In genomic region chr2:18219676-18220075, GRCh38 we compare ENCODE assay signal across 19 cellular contexts.
A peak's percentile ranks its signal among the peaks of the same experiment; 100 is the strongest.
DNase-seq lines count a peak whose midpoint lies in the region; ATAC-seq, FAIRE-seq and TF ChIP-seq lines count a peak whose summit lies in the region.
"Had no signal": no experiment of that assay in that cellular context is flagged by ENCODE, and none has a peak within 500 bp of the region (broad histone marks: within the 10 kb centered on the region; RNA-seq: fewer than 3 reads in every experiment).

No MANE protein-coding gene starts in this region.

- H3K27me3 ChIP-seq in bronchial epithelial cell (ENCODE audit: control insufficient read depth, insufficient read depth, low read length) (no peaks in the 10 kb centered on the region), lower lobe of right lung (ENCODE audit: low read depth) (no peaks in the 10 kb centered on the region)
- H3K27me3 ChIP-seq: BLaER1 had no signal

- DNase-seq in AG09309 (ENCODE audit: low read depth) = no peak
- DNase-seq in LHCN-M2 (ENCODE audit: low read depth) = peak; percentile 3
- peak; percentile 17 for DNase-seq in bronchial epithelial cell (ENCODE audit: low read depth)
- no peak for DNase-seq in lower lobe of right lung
- DNase-seq in medulla oblongata (ENCODE audit: extremely low spot score) = no peak
- DNase-seq in UCSD-AML1 (lab: John Stamatoyannopoulos, UW; ENCODE audit: unreplicated experiment) = no peak
- DNase-seq: activated CD4-positive, alpha-beta T cell treated with anti-CD3 and anti-CD28 coated beads for 48 hours; activated naive CD4-positive, alpha-beta T cell; effector CD8-positive, alpha-beta T cell; GF-D8; left ventricle myocardium superior; naive thymus-derived CD4-positive, alpha-beta T cell; NCI-H1092 treated with DMSO at 0.1 percent for 48 hours; NCI-H526 treated with DMSO at 0.1 percent for 48 hours had no signal

- H3K27ac ChIP-seq in lower lobe of right lung = no peak overlapping the region
- H3K27ac ChIP-seq: BLaER1, SK-N-MC, skin epidermis had no signal

- H3K36me3 ChIP-seq in bronchial epithelial cell (ENCODE audit: control insufficient read depth, insufficient read depth, low read length) = no peaks in the 10 kb centered on the region
- H3K36me3 ChIP-seq in lower lobe of right lung = no peaks in the 10 kb centered on the region
- H3K36me3 ChIP-seq: BLaER1 had no signal

- intact Hi-C loops in lower lobe of right lung (cut with DNase I) = no loop called here

- no peak for FAIRE-seq in bronchial epithelial cell (lab: Jason Lieb, UNC)

- TF ChIP-seq CTCF in AG09309 (IDR thresholded peaks at IDR 0.05; ENCODE audit: control insufficient read depth, insufficient read depth, low read depth, low read length, missing control alignments) (peak; percentile 45), bronchial epithelial cell (IDR thresholded peaks at IDR 0.05; ENCODE audit: insufficient read depth, low read length, severe bottlenecking) (peak; percentile 10), lower lobe of right lung (IDR thresholded peaks at IDR 0.05) (peak; percentile 13)

- no peaks in the 10 kb centered on the region for H3K4me1 ChIP-seq in lower lobe of right lung

- no peak for ATAC-seq in lower lobe of right lung
- no peak for ATAC-seq in GM18873 (IDR thresholded peaks at IDR 0.05; ENCODE audit: low FRiP score, unreplicated experiment)
- no peak for ATAC-seq in HG02973 (IDR thresholded peaks at IDR 0.05; ENCODE audit: unreplicated experiment)
- ATAC-seq: left ventricle myocardium superior; naive thymus-derived CD4-positive, alpha-beta T cell had no signal

- H3K4me3 ChIP-seq in AG09309 (ENCODE audit: control insufficient read depth, low read depth, low read length) (no peak overlapping the region), bronchial epithelial cell (ENCODE audit: low read depth, low read length) (no peak overlapping the region), lower lobe of right lung (no peak overlapping the region)
- H3K4me3 ChIP-seq: BLaER1, SK-N-MC, skin epidermis had no signal

- H3K9me3 ChIP-seq in lower lobe of right lung = no peaks in the 10 kb centered on the region
- H3K9me3 ChIP-seq: BLaER1 had no signal

Comparison
In these comparisons a context has a peak if more than half of its experiments do, and no peak if none do; other contexts are left out.
1. DNase-seq: peak in LHCN-M2 (single experiment) and bronchial epithelial cell (single experiment); none in AG09309 (single experiment), lower lobe of right lung (single experiment), medulla oblongata (single experiment) and UCSD-AML1 (single experiment).
2. Peak in every context shown above with its lines, with median percentiles within 50 percentile points of each other: CTCF ChIP-seq.